In genomic region chr3:59540696-59541095, GRCh38 we compare ENCODE assay signal across 8 cellular contexts.
DNase-seq lines count a peak whose midpoint lies in the region; ATAC-seq and TF ChIP-seq lines count a peak whose summit lies in the region.
"Had no signal": no experiment of that assay in that cellular context is flagged by ENCODE, and none has a peak within 500 bp of the region (broad histone marks: within the 10 kb centered on the region; RNA-seq: fewer than 3 reads in every experiment).

No MANE protein-coding gene starts in this region.

- no peak for TF ChIP-seq CTCF in neural crest cell (conservative IDR thresholded peaks at IDR 0.05)

- peaks cover 56% of the 10 kb centered on the region for H3K4me1 Mint-ChIP-seq in neural crest cell

- peaks cover 2% of the 10 kb centered on the region for H3K9me3 Mint-ChIP-seq in neural crest cell

- no peak overlapping the region for H3K4me3 Mint-ChIP-seq in neural crest cell

- peak overlapping the region; percentile 81 for H3K27ac Mint-ChIP-seq in neural crest cell (ENCODE audit: unreplicated experiment)

- DNase-seq in neural crest cell (ENCODE audit: low read depth, low spot score) (no peak), NCI-H146 (lab: John Stamatoyannopoulos, UW) (no peak), dermis blood vessel endothelial cell (no peak)
- no peak for DNase-seq in stimulated activated CD4-positive, alpha-beta T cell treated with anti-CD3 and anti-CD28 coated beads, Interleukin-4, amount 100 ng/mL, for 4 hours
- DNase-seq: GDM1 had no signal

- no peaks in the 10 kb centered on the region for H3K27me3 Mint-ChIP-seq in neural crest cell (ENCODE audit: low read depth)

- no peaks in the 10 kb centered on the region for H3K36me3 Mint-ChIP-seq in neural crest cell (ENCODE audit: low read depth)

- peak; percentile 78 for ATAC-seq in GM18870 (IDR thresholded peaks at IDR 0.05; ENCODE audit: unreplicated experiment)
- peak; percentile 98 for ATAC-seq in GM21619 (IDR thresholded peaks at IDR 0.05; ENCODE audit: unreplicated experiment)
- ATAC-seq in HG03442 (IDR thresholded peaks at IDR 0.05; ENCODE audit: unreplicated experiment) = peak; percentile 94
